25 cellular contexts compared by ENCODE assay signal in genomic region chr7:156626220-156626895, GRCh38. TPM values are rescaled to one million over a fixed set of nuclear protein-coding genes. Genes with fewer than 3 reads are reported as not detected.
"Had no signal": no experiment of that assay in that cellular context is flagged by ENCODE, and none has a peak within 500 bp of the region (broad histone marks: within the 10 kb centered on the region; RNA-seq: fewer than 3 reads in every experiment).

No MANE protein-coding gene starts in this region.

- H3K4me1 ChIP-seq: adrenal gland, body of pancreas, heart left ventricle, left ventricle myocardium inferior, pancreas, prostate gland had no signal

- H3K4me3 ChIP-seq: adrenal gland, body of pancreas, heart left ventricle, left ventricle myocardium inferior, pancreas, prostate gland, skin epidermis had no signal

- H3K36me3 ChIP-seq: adrenal gland, heart left ventricle, left ventricle myocardium inferior, pancreas, prostate gland had no signal

- H3K36me3 Mint-ChIP-seq: activated naive CD8-positive, alpha-beta T cell treated with anti-CD3 and anti-CD28 coated beads for 36 hours; type B pancreatic cell had no signal

- H3K27me3 Mint-ChIP-seq: type B pancreatic cell had no signal

- ATAC-seq: body of pancreas; heart left ventricle; naive thymus-derived CD4-positive, alpha-beta T cell; pancreas; sciatic nerve had no signal

- FAIRE-seq: endothelial cell of umbilical vein, pancreas had no signal

- H3K9me3 ChIP-seq: adrenal gland, body of pancreas, pancreas, prostate gland had no signal

- H3K4me1 Mint-ChIP-seq: activated naive CD8-positive, alpha-beta T cell treated with anti-CD3 and anti-CD28 coated beads for 36 hours; mesothelial cell of epicardium had no signal

- H3K4me3 Mint-ChIP-seq: activated CD8-positive, alpha-beta T cell treated with anti-CD3 and anti-CD28 coated beads, Interleukin-2, amount 10 ng/mL, durations not matched to agents 7 days and 5 days; activated naive CD4-positive, alpha-beta T cell treated with anti-CD3 and anti-CD28 coated beads for 36 hours; activated naive CD8-positive, alpha-beta T cell treated with anti-CD3 and anti-CD28 coated beads for 36 hours; mesothelial cell of epicardium; stimulated activated naive CD8-positive, alpha-beta T cell treated with anti-CD3 and anti-CD28 coated beads, Interleukin-15, Interleukin-2, amounts not matched to agents 100 ng/mL and 50 ng/mL, for 24 hours; type B pancreatic cell had no signal

- DNase-seq: activated CD4-positive, alpha-beta T cell treated with anti-CD3 and anti-CD28 coated beads for 1 hour; activated effector memory CD4-positive, alpha-beta T cell treated with anti-CD3 and anti-CD28 coated beads, Interleukin-2, amount 50 U/mL, for 16 hours; activated naive CD4-positive, alpha-beta T cell treated with anti-CD3 and anti-CD28 coated beads for 36 hours; activated naive CD8-positive, alpha-beta T cell treated with anti-CD3 and anti-CD28 coated beads for 36 hours; aorta; body of pancreas; cortex of kidney; heart left ventricle; kidney glomerular epithelial cell; left ventricle myocardium inferior; naive thymus-derived CD4-positive, alpha-beta T cell; pancreas; retina; stimulated activated CD4-positive, alpha-beta T cell treated with anti-CD3 and anti-CD28 coated beads, Interleukin-12 subunit alpha, Interleukin-12 subunit beta, amount 100 ng/mL, for 4 hours; stimulated activated CD4-positive, alpha-beta T cell treated with anti-CD3 and anti-CD28 coated beads, Interleukin-4, amount 100 ng/mL, for 1 hour; T1000 had no signal

- H3K27ac ChIP-seq: adrenal gland, body of pancreas, heart left ventricle, left ventricle myocardium inferior, pancreas, prostate gland, skin epidermis had no signal

- H3K27me3 ChIP-seq: adrenal gland, body of pancreas, pancreas had no signal

- H3K27ac Mint-ChIP-seq: activated naive CD4-positive, alpha-beta T cell treated with anti-CD3 and anti-CD28 coated beads for 36 hours; activated naive CD8-positive, alpha-beta T cell treated with anti-CD3 and anti-CD28 coated beads for 36 hours; mesothelial cell of epicardium; stimulated activated naive CD8-positive, alpha-beta T cell treated with anti-CD3 and anti-CD28 coated beads, Interleukin-15, Interleukin-2, amounts not matched to agents 100 ng/mL and 50 ng/mL, for 24 hours; type B pancreatic cell had no signal

RNA-seq across cellular contexts. Expression of gene RNF32, which starts 14.2 kb away (rescaled TPM):
- total RNA-seq: endothelial cell of umbilical vein, left ventricle myocardium inferior had no signal
